Comparison of ENCODE assay signal across 8 cellular contexts in the genomic region with DNA sequence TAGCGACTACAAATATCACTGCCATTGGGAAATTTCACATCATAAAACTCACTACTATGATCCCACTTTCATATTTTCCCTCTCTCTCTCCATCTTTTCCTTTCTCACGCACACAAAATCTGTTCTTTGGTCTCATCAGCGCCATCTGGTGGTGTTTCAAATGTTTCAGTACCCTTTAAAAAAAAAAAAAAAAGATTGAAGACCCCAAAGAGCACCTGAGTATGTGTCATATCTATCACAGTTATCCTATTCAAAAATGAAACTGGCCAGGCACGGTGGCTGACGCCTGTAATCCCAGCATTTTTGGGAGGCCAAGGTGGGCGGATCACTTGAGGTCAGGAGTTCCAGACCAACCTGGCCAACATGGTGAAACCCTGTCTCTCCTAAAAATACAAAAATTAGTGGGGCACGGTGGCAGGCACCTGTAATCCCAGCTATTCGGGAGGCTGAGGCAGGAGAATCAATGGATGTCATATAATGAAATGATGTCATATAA.
DNase-seq lines count a peak whose midpoint lies in the region; ATAC-seq, FAIRE-seq and TF ChIP-seq lines count a peak whose summit lies in the region.

No MANE protein-coding gene starts in this region.

- H3K36me3 ChIP-seq in transverse colon = no peaks in the 10 kb centered on the region

- 13 to 17% methylated on average over 8 of the region's 8 CpGs for WGBS in transverse colon (ENCODE audit: low coverage in 1 of 2), 2 donors

- peak; percentile 84 for TF ChIP-seq CTCF in endothelial cell (IDR thresholded peaks at IDR 0.05; ENCODE audit: unreplicated experiment)
- peak; percentile 72 for TF ChIP-seq CTCF in nephron progenitor cell (IDR thresholded peaks at IDR 0.05)
- TF ChIP-seq CTCF in transverse colon (IDR thresholded peaks at IDR 0.05) = peak; percentile 58 to 70 (median 67)

- H3K9me3 Mint-ChIP-seq in endothelial cell (ENCODE audit: unreplicated experiment) = no peaks in the 10 kb centered on the region
- no peaks in the 10 kb centered on the region for H3K9me3 Mint-ChIP-seq in nephron progenitor cell

- no peaks in the 10 kb centered on the region for H3K9me3 ChIP-seq in transverse colon

- peaks cover 0 to 5% (median 0%) of the 10 kb centered on the region in 4 donors for H3K4me1 ChIP-seq in transverse colon

- DNase-seq in AG08395 (ENCODE audit: low spot score) (peak; percentile 56), GM12892 (ENCODE audit: insufficient read length) (no peak), NCI-H2227 (lab: John Stamatoyannopoulos, UW; ENCODE audit: unreplicated experiment) (peak; percentile 70), endothelial cell (ENCODE audit: low spot score) (peak; percentile 53), nephron progenitor cell (peak; percentile 66), transverse colon (peak; percentile 14)
- peak; percentile 36 to 49 for DNase-seq in activated CD4-positive, alpha-beta T cell treated with anti-CD3 and anti-CD28 coated beads, Interleukin-2, amount 50 U/mL, for 48 hours

- TF ChIP-seq POLR2A in GM12892 (IDR thresholded peaks at IDR 0.05; ENCODE audit: low read depth, low read length) = no peak
- TF ChIP-seq POLR2A in transverse colon (IDR thresholded peaks at IDR 0.05) = no peak

- H3K27me3 ChIP-seq in transverse colon = no peaks in the 10 kb centered on the region

- no peak overlapping the region for H3K27ac ChIP-seq in transverse colon

- FAIRE-seq in GM12892 (lab: Jason Lieb, UNC) = peak; percentile 73

- H3K4me3 Mint-ChIP-seq in endothelial cell (ENCODE audit: unreplicated experiment) (no peak overlapping the region), nephron progenitor cell (no peak overlapping the region)

- H3K4me1 Mint-ChIP-seq in endothelial cell (ENCODE audit: unreplicated experiment) (peaks cover 11% of the 10 kb centered on the region), nephron progenitor cell (peaks cover 10% of the 10 kb centered on the region)

- no peak for ATAC-seq in GM21367 (IDR thresholded peaks at IDR 0.05; ENCODE audit: unreplicated experiment)

- H3K27ac Mint-ChIP-seq in endothelial cell (ENCODE audit: unreplicated experiment) = no peak overlapping the region
- H3K27ac Mint-ChIP-seq in nephron progenitor cell = no peak overlapping the region

- TF ChIP-seq EP300 in transverse colon (IDR thresholded peaks at IDR 0.05; ENCODE audit: low read depth) = no peak

- H3K27me3 Mint-ChIP-seq in endothelial cell (ENCODE audit: unreplicated experiment) (peaks cover 10% of the 10 kb centered on the region), nephron progenitor cell (ENCODE audit: low read depth, poor library complexity) (peaks cover 23% of the 10 kb centered on the region)

- in situ Hi-C loops in transverse colon (cut with MboI; ENCODE audit: low pct_ligation_motif_present in 1 of 4, low pct_unique_long_range_greater_than_20kb in 1 of 4, low sequenced_read_pairs in 3 of 4) = loop anchor here in 3 of 4 donors (5.0 to 10.0 kb wide), 2 partner anchors 87 to 89 kb away; no protein-coding TSS in a partner anchor

- H3K36me3 Mint-ChIP-seq in endothelial cell (ENCODE audit: low read depth, unreplicated experiment) (no peaks in the 10 kb centered on the region), nephron progenitor cell (ENCODE audit: low read depth) (no peaks in the 10 kb centered on the region)

- no peak overlapping the region for H3K4me3 ChIP-seq in transverse colon

- intact Hi-C loops in transverse colon (cut with DNase I; ENCODE audit: low total_unique reads) = no loop called here
